ENCODE assay signal across 1 cellular context in the genomic region with DNA sequence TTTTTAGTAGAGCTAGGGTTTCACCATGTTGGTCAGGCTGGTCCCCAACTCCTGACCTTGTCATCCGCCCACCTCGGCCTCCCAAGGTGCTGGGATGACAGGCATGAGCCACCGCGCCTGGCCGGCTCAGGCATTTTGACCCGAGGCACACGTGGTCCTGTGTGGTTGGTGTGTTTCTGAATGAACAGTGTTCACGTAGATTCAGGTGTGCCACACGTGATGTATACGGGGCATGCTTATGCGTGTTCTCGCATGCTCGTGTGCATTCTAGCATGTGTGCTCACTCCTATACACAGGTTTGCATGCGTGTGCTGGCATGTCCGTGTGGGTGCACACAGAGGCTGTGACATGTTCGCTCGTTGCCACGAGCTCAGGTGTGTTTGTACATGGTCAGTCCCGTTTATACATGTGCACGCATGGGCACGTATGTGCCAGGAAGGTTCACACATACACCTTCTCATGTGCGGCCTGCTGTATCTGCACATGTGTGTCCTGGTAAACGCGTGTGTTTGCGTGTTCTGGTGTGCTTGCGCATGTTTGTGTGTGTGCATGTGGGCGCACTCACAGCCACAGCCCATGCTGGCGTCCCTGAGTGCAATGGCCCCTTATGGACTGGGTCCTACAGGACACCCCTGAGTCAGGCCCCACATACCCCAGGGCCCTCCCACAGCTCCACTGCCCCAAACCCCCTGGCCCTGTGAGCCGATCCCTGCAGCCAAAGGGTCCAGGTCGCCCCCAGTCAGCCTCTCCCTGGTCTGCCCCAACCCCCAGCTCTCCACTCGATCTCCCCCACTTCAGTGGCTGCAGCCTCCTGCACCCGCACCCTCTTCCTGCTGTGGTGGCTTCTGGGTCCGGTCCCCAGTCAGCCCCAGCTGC.
TF ChIP-seq lines count a peak whose summit lies in the region.

No MANE protein-coding gene starts in this region.

TF ChIP-seq in IMR-90, 13 proteins besides CTCF, POLR2A, EP300 and RAD21:
- TF ChIP-seq MXI1 (IDR thresholded peaks at IDR 0.05; ENCODE audit: borderline replicate concordance, low read depth, low read length), result no peak
